ENCODE assay signal across 16 cellular contexts in the genomic region with DNA sequence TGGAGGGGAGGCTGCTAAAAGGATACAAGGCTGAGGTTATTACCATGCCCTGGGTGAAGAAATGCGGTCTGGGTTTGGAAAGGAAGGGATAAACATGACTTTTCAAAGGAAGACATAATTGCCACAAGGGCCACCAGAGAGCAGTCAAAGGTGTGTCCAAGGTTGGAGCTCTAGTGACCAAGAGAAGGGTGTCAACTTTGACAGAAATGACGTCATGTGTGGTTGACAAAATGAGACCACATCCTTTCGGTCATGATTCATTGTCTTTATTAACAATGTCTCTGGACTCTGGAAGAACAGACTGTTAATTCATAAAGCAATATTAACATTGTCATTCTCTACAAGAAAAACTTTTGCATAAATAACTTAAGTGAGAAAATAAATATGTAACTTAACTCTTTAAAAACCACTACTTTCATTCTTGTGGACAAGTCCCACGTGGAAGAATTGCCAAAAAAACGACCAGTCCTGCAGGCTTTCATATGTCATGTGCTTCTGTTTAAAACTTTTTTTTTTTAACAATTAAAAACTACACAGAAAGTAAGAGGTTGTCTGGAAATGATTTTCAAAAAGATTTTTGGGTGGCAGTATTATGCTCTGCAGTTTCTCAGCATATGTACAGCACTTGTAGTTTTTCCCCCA. TPM values are rescaled to one million over a fixed set of nuclear protein-coding genes. Genes with fewer than 3 reads are reported as not detected.
A peak's percentile ranks its signal among the peaks of the same experiment; 100 is the strongest.
DNase-seq lines count a peak whose midpoint lies in the region; ATAC-seq and TF ChIP-seq lines count a peak whose summit lies in the region.
"Had no signal": no experiment of that assay in that cellular context is flagged by ENCODE, and none has a peak within 500 bp of the region (broad histone marks: within the 10 kb centered on the region; RNA-seq: fewer than 3 reads in every experiment).

No MANE protein-coding gene starts in this region.

- H3K79me2 ChIP-seq in smooth muscle cell (ENCODE audit: low read depth) = no peaks in the 10 kb centered on the region

- H3K27ac ChIP-seq in BLaER1 treated with 17β-estradiol and CSF1 and Interleukin-3, amounts not matched to agents 10 nM and 100 nM = no peak overlapping the region
- H3K27ac ChIP-seq in heart right ventricle = no peak overlapping the region
- H3K27ac ChIP-seq in smooth muscle cell (ENCODE audit: low read depth) = no peak overlapping the region
- H3K27ac ChIP-seq: right atrium auricular region had no signal

- ATAC-seq in GM21423 (IDR thresholded peaks at IDR 0.05; ENCODE audit: unreplicated experiment) = peak; percentile 52
- no peak for ATAC-seq in heart right ventricle
- ATAC-seq in HG03521 (IDR thresholded peaks at IDR 0.05; ENCODE audit: unreplicated experiment) = no peak

- peaks cover 44% of the 10 kb centered on the region for H3K27me3 Mint-ChIP-seq in activated T-helper 2 cell treated with anti-CD3 and anti-CD28 coated beads, Interferon-gamma antibody, Interleukin-2, Interleukin-4, amounts not matched to agents 10 μg/mL and 5 μg/mL and 100 μg/mL, durations not matched to agents 14 hours and 24 hours and 36 hours (ENCODE audit: low read depth)

- peak; percentile 69 for DNase-seq in RPMI7951 (ENCODE audit: low read depth)
- DNase-seq in glomerular visceral epithelial cell (ENCODE audit: extremely low spot score) = peak; percentile 48
- no peak for DNase-seq in heart right ventricle
- no peak for DNase-seq in smooth muscle cell (lab: John Stamatoyannopoulos, UW; ENCODE audit: unreplicated experiment)
- no peak for DNase-seq in activated T-helper 2 cell treated with anti-CD3 and anti-CD28 coated beads, Interferon-gamma antibody, Interleukin-2, Interleukin-4, amounts not matched to agents 10 μg/mL and 5 μg/mL and 100 μg/mL, durations not matched to agents 14 hours and 24 hours and 36 hours (ENCODE audit: low spot score)
- DNase-seq: DND-41; effector CD4-positive, alpha-beta T cell; NCI-H1105 treated with DMSO at 0.1 percent for 48 hours; stimulated activated naive CD4-positive, alpha-beta T cell had no signal

- no peak overlapping the region for H3K9ac ChIP-seq in BLaER1 treated with 17β-estradiol and CSF1 and Interleukin-3, amounts not matched to agents 10 nM and 100 nM
- H3K9ac ChIP-seq in smooth muscle cell (ENCODE audit: low read depth) = no peak overlapping the region

- peak overlapping the region; percentile 20 to 95 (median 84); a peak in 21 of 22 replicates for H3K4me2 ChIP-seq in BLaER1 treated with 17β-estradiol and CSF1 and Interleukin-3, amounts not matched to agents 10 nM and 100 nM
- no peak overlapping the region for H3K4me2 ChIP-seq in smooth muscle cell

- H2AFZ ChIP-seq in smooth muscle cell (ENCODE audit: low read depth) = no peak overlapping the region

- no peak overlapping the region for H3K27ac Mint-ChIP-seq in activated T-helper 2 cell treated with anti-CD3 and anti-CD28 coated beads, Interferon-gamma antibody, Interleukin-2, Interleukin-4, amounts not matched to agents 10 μg/mL and 5 μg/mL and 100 μg/mL, durations not matched to agents 14 hours and 24 hours and 36 hours

- H3K9me3 Mint-ChIP-seq in activated T-helper 2 cell treated with anti-CD3 and anti-CD28 coated beads, Interferon-gamma antibody, Interleukin-2, Interleukin-4, amounts not matched to agents 10 μg/mL and 5 μg/mL and 100 μg/mL, durations not matched to agents 14 hours and 24 hours and 36 hours = no peaks in the 10 kb centered on the region

- peaks cover 42 to 57% (median 49%) of the 10 kb centered on the region in 10 experiments for H3K4me1 ChIP-seq in BLaER1 treated with 17β-estradiol and CSF1 and Interleukin-3, amounts not matched to agents 10 nM and 100 nM
- H3K4me1 ChIP-seq in heart right ventricle (peaks cover 3 to 19% (median 11%) of the 10 kb centered on the region in 9 donors), smooth muscle cell (ENCODE audit: low read depth) (no peaks in the 10 kb centered on the region)
- H3K4me1 ChIP-seq: HAP-1 had no signal

- no peaks in the 10 kb centered on the region for H3F3A ChIP-seq in smooth muscle cell (ENCODE audit: low read depth)

- no peak overlapping the region for H3K4me3 ChIP-seq in BLaER1 treated with 17β-estradiol and CSF1 and Interleukin-3, amounts not matched to agents 10 nM and 100 nM
- H3K4me3 ChIP-seq in heart right ventricle (no peak overlapping the region), smooth muscle cell (no peak overlapping the region)
- H3K4me3 ChIP-seq: HAP-1, right atrium auricular region had no signal

- H3K4me3 Mint-ChIP-seq in activated T-helper 2 cell treated with anti-CD3 and anti-CD28 coated beads, Interferon-gamma antibody, Interleukin-2, Interleukin-4, amounts not matched to agents 10 μg/mL and 5 μg/mL and 100 μg/mL, durations not matched to agents 14 hours and 24 hours and 36 hours (ENCODE audit: low read depth) = no peak overlapping the region

- WGBS in heart right ventricle, 2 donors = 74 to 78% methylated on average over 5 of the region's 5 CpGs
- WGBS in smooth muscle cell (ENCODE audit: low lambda C conversion rate) = 85% methylated on average over 5 of the region's 5 CpGs

- peaks cover 18% of the 10 kb centered on the region for H3K4me1 Mint-ChIP-seq in activated T-helper 2 cell treated with anti-CD3 and anti-CD28 coated beads, Interferon-gamma antibody, Interleukin-2, Interleukin-4, amounts not matched to agents 10 μg/mL and 5 μg/mL and 100 μg/mL, durations not matched to agents 14 hours and 24 hours and 36 hours (ENCODE audit: low read depth)

- peaks cover 48 to 74% (median 61%) of the 10 kb centered on the region in 11 experiments for H3K27me3 ChIP-seq in BLaER1 treated with 17β-estradiol and CSF1 and Interleukin-3, amounts not matched to agents 10 nM and 100 nM
- H3K27me3 ChIP-seq in heart right ventricle = peaks cover 0 to 57% (median 33%) of the 10 kb centered on the region in 7 donors
- H3K27me3 ChIP-seq in smooth muscle cell (ENCODE audit: low read depth) = peaks cover 34% of the 10 kb centered on the region
- H3K27me3 ChIP-seq: right atrium auricular region had no signal

- no peaks in the 10 kb centered on the region for H3K9me3 ChIP-seq in BLaER1 treated with 17β-estradiol and CSF1 and Interleukin-3, amounts not matched to agents 10 nM and 100 nM (replicated peaks in 1 of 11)
- no peaks in the 10 kb centered on the region for H3K9me3 ChIP-seq in heart right ventricle
- H3K9me3 ChIP-seq in smooth muscle cell (replicated peaks; ENCODE audit: low read depth) = no peaks in the 10 kb centered on the region
- H3K9me3 ChIP-seq: HAP-1, right atrium auricular region had no signal

- peaks cover 0 to 45% (median 8%) of the 10 kb centered on the region in 11 experiments; a peak in 9 of 22 replicates for H4K20me1 ChIP-seq in BLaER1 treated with 17β-estradiol and CSF1 and Interleukin-3, amounts not matched to agents 10 nM and 100 nM
- no peaks in the 10 kb centered on the region for H4K20me1 ChIP-seq in smooth muscle cell (ENCODE audit: low read depth)

- no peak for TF ChIP-seq CTCF in heart right ventricle (IDR thresholded peaks at IDR 0.05)
- no peak for TF ChIP-seq CTCF in smooth muscle cell (IDR thresholded peaks at IDR 0.05; ENCODE audit: borderline replicate concordance, insufficient read depth, poor library complexity, severe bottlenecking)

- H3K36me3 Mint-ChIP-seq in activated T-helper 2 cell treated with anti-CD3 and anti-CD28 coated beads, Interferon-gamma antibody, Interleukin-2, Interleukin-4, amounts not matched to agents 10 μg/mL and 5 μg/mL and 100 μg/mL, durations not matched to agents 14 hours and 24 hours and 36 hours (ENCODE audit: low read depth) = no peaks in the 10 kb centered on the region

- no peaks in the 10 kb centered on the region for H3K36me3 ChIP-seq in BLaER1 treated with 17β-estradiol and CSF1 and Interleukin-3, amounts not matched to agents 10 nM and 100 nM
- H3K36me3 ChIP-seq in heart right ventricle = no peaks in the 10 kb centered on the region
- no peaks in the 10 kb centered on the region for H3K36me3 ChIP-seq in smooth muscle cell (ENCODE audit: low read depth)
- H3K36me3 ChIP-seq: HAP-1, right atrium auricular region had no signal

- intact Hi-C loops in heart right ventricle (cut with DNase I) = loop anchor here in 3 of 10 donors (5.0 to 10.0 kb wide), 4 partner anchors 36 to 189 kb away; no protein-coding TSS in a partner anchor
- intact Hi-C loops in activated T-helper 2 cell treated with anti-CD3 and anti-CD28 coated beads, Interferon-gamma antibody, Interleukin-2, Interleukin-4, amounts not matched to agents 10 μg/mL and 5 μg/mL and 100 μg/mL, durations not matched to agents 14 hours and 24 hours and 36 hours (cut with micrococcal nuclease) = no loop called here

RNA-seq across cellular contexts. Expression of gene SOST, which starts 5.0 kb away (rescaled TPM):
- not detected in 2 replicates for total RNA-seq in RPMI7951 (2014; rRNA removed; shearing (Covaris generic))
- under 1 TPM in 1 of 10 donors, not detected in 9; 0.14 TPM for total RNA-seq in heart right ventricle
- polyA plus RNA-seq in heart right ventricle = under 1 TPM in 1 of 2 donors, not detected in 1; 0.03 TPM
- not detected in 2 replicates for total RNA-seq in smooth muscle cell
- polyA plus RNA-seq in smooth muscle cell = not detected in 2 replicates
- total RNA-seq in activated T-helper 2 cell treated with anti-CD3 and anti-CD28 coated beads, Interferon-gamma antibody, Interleukin-2, Interleukin-4, amounts not matched to agents 10 μg/mL and 5 μg/mL and 100 μg/mL, durations not matched to agents 14 hours and 24 hours and 36 hours = not detected in 2 replicates
- total RNA-seq: kidney epithelial cell, right atrium auricular region had no signal
- polyA plus RNA-seq: BJ had no signal

RNA-seq across cellular contexts. Expression of gene DUSP3, which starts 25.2 kb away (rescaled TPM):
- 32.3 and 32.4 TPM in 2 replicates for total RNA-seq in RPMI7951 (2014; rRNA removed; shearing (Covaris generic))
- total RNA-seq in heart right ventricle (100 to 1,000 TPM; 222 to 359 (median 297) TPM), smooth muscle cell (33.2 and 34.4 TPM in 2 replicates)
- polyA plus RNA-seq in heart right ventricle (100 to 1,000 TPM; 119 to 371 TPM), smooth muscle cell (25.6 and 35.9 TPM in 2 replicates)
- 12.6 and 14.8 TPM in 2 replicates for total RNA-seq in activated T-helper 2 cell treated with anti-CD3 and anti-CD28 coated beads, Interferon-gamma antibody, Interleukin-2, Interleukin-4, amounts not matched to agents 10 μg/mL and 5 μg/mL and 100 μg/mL, durations not matched to agents 14 hours and 24 hours and 36 hours

RNA-seq across cellular contexts. Expression of gene CFAP97D1, which starts 26.6 kb away (rescaled TPM):
- not detected in 2 replicates for total RNA-seq in RPMI7951 (2014; rRNA removed; shearing (Covaris generic))
- under 1 TPM in 3 of 10 donors, not detected in 7; 0.07 to 0.09 (median 0.09) TPM for total RNA-seq in heart right ventricle
- not detected for polyA plus RNA-seq in heart right ventricle
- 0.09 TPM in 2 replicates for total RNA-seq in smooth muscle cell
- not detected in 2 replicates for polyA plus RNA-seq in smooth muscle cell
- not detected in 2 replicates for total RNA-seq in activated T-helper 2 cell treated with anti-CD3 and anti-CD28 coated beads, Interferon-gamma antibody, Interleukin-2, Interleukin-4, amounts not matched to agents 10 μg/mL and 5 μg/mL and 100 μg/mL, durations not matched to agents 14 hours and 24 hours and 36 hours
- total RNA-seq: kidney epithelial cell, right atrium auricular region had no signal
- polyA plus RNA-seq: BJ had no signal

Comparison
In these comparisons a context has a peak if more than half of its experiments do, and no peak if none do; other contexts are left out.
1. DNase-seq: peak in RPMI7951 (single experiment) and glomerular visceral epithelial cell (single experiment); none in heart right ventricle (0 of 2), smooth muscle cell (single experiment) and activated T-helper 2 cell treated with anti-CD3 and anti-CD28 coated beads, Interferon-gamma antibody, Interleukin-2, Interleukin-4, amounts not matched to agents 10 μg/mL and 5 μg/mL and 100 μg/mL, durations not matched to agents 14 hours and 24 hours and 36 hours (single experiment).